In the genomic region with DNA sequence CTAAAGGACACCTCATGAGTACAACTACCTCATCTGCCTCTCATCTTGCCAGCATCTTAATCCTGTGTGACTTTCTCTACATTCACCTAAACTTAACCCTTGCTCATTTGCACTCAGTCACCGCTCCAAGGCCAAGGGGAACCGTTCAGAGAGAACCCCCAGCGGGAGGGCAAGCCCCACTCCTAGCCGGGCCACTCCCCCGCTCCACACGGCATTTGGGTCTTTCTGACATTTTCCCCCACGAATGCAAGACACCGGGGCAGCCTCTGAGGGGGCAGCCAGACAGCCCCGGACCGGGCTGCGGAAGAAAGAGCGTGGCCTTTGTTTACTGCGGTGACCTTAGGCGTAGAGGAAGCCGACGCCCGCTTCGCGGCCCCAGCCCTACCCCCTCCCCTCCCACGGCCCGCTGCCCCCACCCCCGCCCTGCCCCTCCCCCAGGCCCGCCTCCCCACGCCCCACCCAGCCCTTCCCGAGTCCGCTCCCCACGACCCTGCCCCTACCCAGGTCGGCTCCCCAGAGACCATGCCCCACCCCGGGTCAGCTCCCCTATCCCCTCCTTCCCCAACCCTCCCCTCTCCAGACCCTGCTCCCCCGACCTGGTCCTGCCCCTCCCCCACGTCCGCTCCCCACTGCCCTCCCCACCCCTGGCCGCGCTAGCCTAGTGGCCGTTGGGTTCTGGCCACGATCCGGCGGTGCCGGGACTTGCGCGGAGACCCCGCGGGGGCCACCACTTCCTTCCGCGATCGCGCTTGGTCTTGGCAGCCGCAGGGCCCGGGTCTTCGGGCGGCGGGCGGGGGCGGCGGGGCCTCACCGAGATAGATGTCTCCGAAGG, we compare ENCODE assay signal across 8 cellular contexts. TPM values are rescaled to one million over a fixed set of nuclear protein-coding genes. Genes with fewer than 3 reads are reported as not detected.
DNase-seq lines count a peak whose midpoint lies in the region; ATAC-seq and TF ChIP-seq lines count a peak whose summit lies in the region.

No MANE protein-coding gene starts in this region.

- H3K36me3 ChIP-seq in heart left ventricle = peaks cover 0 to 43% (median 17%) of the 10 kb centered on the region in 9 donors

- DNase-seq in activated gamma-delta T cell treated with Interleukin-2 at 50 U/mL for 16 hours (peak; percentile 33), activated gamma-delta T cell (lab: John Stamatoyannopoulos, UW) (no peak), OCI-M1 (lab: John Stamatoyannopoulos, UW) (peak; percentile 60), heart left ventricle (peak; percentile 62 to 82 (median 66)), retinal pigment epithelial cell (ENCODE audit: low read depth) (no peak)
- peak; percentile 37 for DNase-seq in activated naive CD4-positive, alpha-beta T cell treated with anti-CD3 and anti-CD28 coated beads, Interleukin-2, amount 50 U/mL, for 16 hours

- H3K4me3 ChIP-seq in heart left ventricle (peak overlapping the region; percentile 76 to 100 (median 94)), retinal pigment epithelial cell (ENCODE audit: low read length) (peak overlapping the region; percentile 87)

- no peaks in the 10 kb centered on the region for H3K9me3 ChIP-seq in heart left ventricle

- H3K27me3 ChIP-seq in heart left ventricle = no peaks in the 10 kb centered on the region

- TF ChIP-seq POLR2A in heart left ventricle (IDR thresholded peaks at IDR 0.05) = no peak

- H3K27ac ChIP-seq in heart left ventricle = peak overlapping the region; percentile 96 to 100 (median 98)

- ATAC-seq in heart left ventricle = peak in 3 of 4 donors; percentile 38 to 55 (median 44)
- no peak for ATAC-seq in GM18868 (IDR thresholded peaks at IDR 0.05; ENCODE audit: unreplicated experiment)
- ATAC-seq in GM21447 (IDR thresholded peaks at IDR 0.05; ENCODE audit: unreplicated experiment) = no peak

- intact Hi-C loops in heart left ventricle (cut with DNase I) = loop anchor here in 3 of 10 donors (1.0 to 5.0 kb wide), 3 partner anchors 20 to 60 kb away; a partner anchor contains a TSS

- WGBS in heart left ventricle, 4 donors = 1 to 2% (median 1%) methylated on average over 17 to 57 of the region's 57 CpGs

- peaks cover 7 to 59% (median 55%) of the 10 kb centered on the region in 12 donors for H3K4me1 ChIP-seq in heart left ventricle

- no peak for TF ChIP-seq CTCF in heart left ventricle (IDR thresholded peaks at IDR 0.05)
- TF ChIP-seq CTCF in retinal pigment epithelial cell (conservative IDR thresholded peaks at IDR 0.05; ENCODE audit: low read depth, low read length) = no peak

RNA-seq across cellular contexts. Expression of a gene that starts 0.8 kb away (rescaled TPM):
- 10 to 100 TPM; 38.4 to 83.9 (median 66.1) TPM for total RNA-seq in heart left ventricle
- polyA plus RNA-seq in heart left ventricle = 10 to 100 TPM; 47.5 to 88.1 TPM

RNA-seq across cellular contexts. Expression of a gene that starts 43.9 kb away (rescaled TPM):
- total RNA-seq in heart left ventricle = 10 to 100 TPM in 5 of 9 donors, 1 to 10 TPM in 4; 6.5 to 56.0 (median 12.9) TPM
- 10 to 100 TPM in 1 of 2 donors, 1 to 10 TPM in 1; 8.3 to 33.9 TPM for polyA plus RNA-seq in heart left ventricle

RNA-seq across cellular contexts. Expression of a gene that starts 44.7 kb away (rescaled TPM):
- total RNA-seq in heart left ventricle = 1 to 10 TPM in 2 of 9 donors, under 1 TPM in 5, not detected in 2; 0.21 to 8.6 (median 0.42) TPM
- under 1 TPM; 0.23 to 0.53 TPM for polyA plus RNA-seq in heart left ventricle

Comparison
In these comparisons a context has a peak if more than half of its experiments do, and no peak if none do; other contexts are left out.
1. DNase-seq: peak in activated gamma-delta T cell treated with Interleukin-2 at 50 U/mL for 16 hours (single experiment), OCI-M1 (single experiment), activated naive CD4-positive, alpha-beta T cell treated with anti-CD3 and anti-CD28 coated beads, Interleukin-2, amount 50 U/mL, for 16 hours (single experiment) and heart left ventricle (5 of 5); none in activated gamma-delta T cell (single experiment) and retinal pigment epithelial cell (single experiment).
2. ATAC-seq: peak in heart left ventricle (3 of 4); none in GM18868 (single experiment) and GM21447 (single experiment).